9 cellular contexts compared by ENCODE assay signal in the genomic region with DNA sequence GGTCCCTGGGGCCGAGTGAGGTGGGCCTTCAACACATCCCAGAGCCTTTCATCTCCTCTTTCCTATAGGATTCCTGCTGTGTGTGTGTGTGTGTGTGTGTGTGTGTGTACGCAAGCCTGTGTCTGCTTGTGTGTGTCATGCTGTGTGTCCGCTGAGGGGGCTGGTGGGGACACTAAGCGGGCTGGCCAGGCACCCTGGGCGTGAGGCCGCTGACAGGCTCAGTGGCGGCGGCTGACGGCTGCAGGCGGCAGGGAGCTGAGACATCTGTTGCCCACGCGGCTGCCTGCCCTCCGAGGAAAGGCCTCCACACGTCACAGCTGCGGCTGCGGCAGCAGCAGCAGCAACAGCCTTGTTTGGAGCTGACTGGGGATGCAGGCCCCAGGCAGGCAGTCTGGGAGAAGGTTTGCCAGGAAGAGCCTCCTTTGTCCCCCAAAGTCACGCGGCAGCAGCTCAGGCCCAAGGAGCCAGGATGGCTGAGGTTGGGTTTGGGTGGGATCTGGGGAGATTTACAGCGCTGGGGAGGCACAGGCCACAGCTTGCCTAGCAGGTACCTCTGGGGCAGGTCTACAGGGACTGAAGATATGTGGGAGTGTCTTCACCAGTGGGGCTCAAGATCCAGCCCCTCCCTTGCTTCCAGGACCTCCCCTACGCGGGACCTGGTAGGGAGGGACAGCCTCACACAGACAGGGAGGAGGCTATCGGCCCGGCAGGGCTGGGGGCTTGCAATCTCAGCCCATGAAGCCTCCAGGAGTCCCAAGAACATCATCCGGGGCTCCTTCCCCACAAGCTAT. TPM values are rescaled to one million over a fixed set of nuclear protein-coding genes. Genes with fewer than 3 reads are reported as not detected.
A peak's percentile ranks its signal among the peaks of the same experiment; 100 is the strongest.
DNase-seq lines count a peak whose midpoint lies in the region; ATAC-seq lines count a peak whose summit lies in the region.
"Had no signal": no experiment of that assay in that cellular context is flagged by ENCODE, and none has a peak within 500 bp of the region (broad histone marks: within the 10 kb centered on the region; RNA-seq: fewer than 3 reads in every experiment).

No MANE protein-coding gene starts in this region.

- H3K4me1 Mint-ChIP-seq in activated CD4-positive, alpha-beta T cell treated with anti-CD3 and anti-CD28 coated beads for 36 hours: peaks cover 22% of the 10 kb centered on the region
- H3K4me1 Mint-ChIP-seq in dendritic cell treated with granulocyte-macrophage colony-stimulating factor and Interleukin-4, amounts not matched to agents 40 ng/mL and 50 ng/mL, for 4 days (ENCODE audit: low read depth): peaks cover 50% of the 10 kb centered on the region

- CTCF ChIA-PET in activated CD4-positive, alpha-beta T cell treated with anti-CD3 and anti-CD28 coated beads for 36 hours (lab: Charles Lee): interaction anchor here (0.6 to 1.2 kb wide), 2 partner anchors 16 to 66 kb away, joined by 5 to 6 read pairs; no protein-coding TSS in a partner anchor

- H3K36me3 Mint-ChIP-seq in activated CD4-positive, alpha-beta T cell treated with anti-CD3 and anti-CD28 coated beads for 36 hours (ENCODE audit: low read depth): no peaks in the 10 kb centered on the region
- no peaks in the 10 kb centered on the region for H3K36me3 Mint-ChIP-seq in dendritic cell treated with granulocyte-macrophage colony-stimulating factor and Interleukin-4, amounts not matched to agents 40 ng/mL and 50 ng/mL, for 4 days (ENCODE audit: low read depth)

- peak; percentile 3 for DNase-seq in activated CD4-positive, alpha-beta T cell treated with anti-CD3 and anti-CD28 coated beads for 36 hours
- DNase-seq in activated CD4-positive, alpha-beta T cell treated with anti-CD3 and anti-CD28 coated beads, Interleukin-2, amount 50 U/mL, for 48 hours: no peak
- peak; percentile 91 for DNase-seq in mesenteric fat pad (ENCODE audit: low spot score)
- DNase-seq in ureter (ENCODE audit: low spot score): peak; percentile 75
- DNase-seq in OCI-M1 (lab: John Stamatoyannopoulos, UW): no peak
- no peak for DNase-seq in NCI-H748 (lab: John Stamatoyannopoulos, UW; ENCODE audit: unreplicated experiment)

- no peak overlapping the region for H3K27ac Mint-ChIP-seq in activated CD4-positive, alpha-beta T cell treated with anti-CD3 and anti-CD28 coated beads for 36 hours
- H3K27ac Mint-ChIP-seq in dendritic cell treated with granulocyte-macrophage colony-stimulating factor and Interleukin-4, amounts not matched to agents 40 ng/mL and 50 ng/mL, for 4 days: peak overlapping the region; percentile 71
- H3K27ac Mint-ChIP-seq: B cell had no signal

- intact Hi-C loops in activated CD4-positive, alpha-beta T cell treated with anti-CD3 and anti-CD28 coated beads for 36 hours (cut with DNase I, micrococcal nuclease): no loop called here
- intact Hi-C loops in dendritic cell treated with granulocyte-macrophage colony-stimulating factor and Interleukin-4, amounts not matched to agents 40 ng/mL and 50 ng/mL, for 4 days (cut with micrococcal nuclease): no loop called here

- H3K4me3 Mint-ChIP-seq in activated CD4-positive, alpha-beta T cell treated with anti-CD3 and anti-CD28 coated beads for 36 hours: no peak overlapping the region
- no peak overlapping the region for H3K4me3 Mint-ChIP-seq in dendritic cell treated with granulocyte-macrophage colony-stimulating factor and Interleukin-4, amounts not matched to agents 40 ng/mL and 50 ng/mL, for 4 days
- H3K4me3 Mint-ChIP-seq: B cell had no signal

- no peaks in the 10 kb centered on the region for H3K9me3 Mint-ChIP-seq in activated CD4-positive, alpha-beta T cell treated with anti-CD3 and anti-CD28 coated beads for 36 hours (ENCODE audit: low read depth)
- no peaks in the 10 kb centered on the region for H3K9me3 Mint-ChIP-seq in dendritic cell treated with granulocyte-macrophage colony-stimulating factor and Interleukin-4, amounts not matched to agents 40 ng/mL and 50 ng/mL, for 4 days

- H3K27me3 Mint-ChIP-seq in activated CD4-positive, alpha-beta T cell treated with anti-CD3 and anti-CD28 coated beads for 36 hours: peaks cover 6% of the 10 kb centered on the region
- H3K27me3 Mint-ChIP-seq in dendritic cell treated with granulocyte-macrophage colony-stimulating factor and Interleukin-4, amounts not matched to agents 40 ng/mL and 50 ng/mL, for 4 days: peaks cover 39% of the 10 kb centered on the region

- POLR2A ChIA-PET in activated CD4-positive, alpha-beta T cell treated with anti-CD3 and anti-CD28 coated beads for 36 hours (lab: Charles Lee): no interaction called here

- ATAC-seq in activated CD4-positive, alpha-beta T cell treated with anti-CD3 and anti-CD28 coated beads for 36 hours: no peak
- no peak for ATAC-seq in HG02840 (IDR thresholded peaks at IDR 0.05; ENCODE audit: low FRiP score, unreplicated experiment)

RNA-seq across cellular contexts. Expression of gene PDLIM4, which starts 1.8 kb away (rescaled TPM):
- under 1 TPM; 0.21 to 0.23 TPM for total RNA-seq in activated CD4-positive, alpha-beta T cell treated with anti-CD3 and anti-CD28 coated beads for 36 hours
- total RNA-seq in mesenteric fat pad (23.1 TPM), ureter (33.9 TPM)
- total RNA-seq: B cell had no signal

RNA-seq across cellular contexts. Expression of gene P4HA2, which starts 31.6 kb away (rescaled TPM):
- 1 to 10 TPM; 6.1 to 8.9 TPM for total RNA-seq in activated CD4-positive, alpha-beta T cell treated with anti-CD3 and anti-CD28 coated beads for 36 hours
- 15.7 TPM for total RNA-seq in mesenteric fat pad
- 39.7 TPM for total RNA-seq in ureter

RNA-seq across cellular contexts. Expression of gene SLC22A4, which starts 34.9 kb away (rescaled TPM):
- 1 to 10 TPM in 1 of 2 experiments, under 1 TPM in 1; 0.66 to 1.1 TPM for total RNA-seq in activated CD4-positive, alpha-beta T cell treated with anti-CD3 and anti-CD28 coated beads for 36 hours
- total RNA-seq in mesenteric fat pad: 5.4 TPM
- 3.1 TPM for total RNA-seq in ureter
- total RNA-seq: B cell had no signal

Comparison
In these comparisons a context has a peak if more than half of its experiments do, and no peak if none do; other contexts are left out.
1. DNase-seq: peak in activated CD4-positive, alpha-beta T cell treated with anti-CD3 and anti-CD28 coated beads for 36 hours (single experiment), mesenteric fat pad (single experiment) and ureter (single experiment); none in activated CD4-positive, alpha-beta T cell treated with anti-CD3 and anti-CD28 coated beads, Interleukin-2, amount 50 U/mL, for 48 hours (0 of 2), OCI-M1 (single experiment) and NCI-H748 (single experiment).
2. RNA of gene PDLIM4, which starts 1.8 kb away (total RNA-seq): 33.9 TPM in ureter (single experiment) and 23.1 TPM in mesenteric fat pad (single experiment); 0.21 to 0.23 TPM in activated CD4-positive, alpha-beta T cell treated with anti-CD3 and anti-CD28 coated beads for 36 hours; every median in the first group is over 10 times any median in the second.